13 cellular contexts compared by ENCODE assay signal in genomic region chr1:4087530-4088420, GRCh38.
DNase-seq lines count a peak whose midpoint lies in the region; ATAC-seq and TF ChIP-seq lines count a peak whose summit lies in the region.
"Had no signal": no experiment of that assay in that cellular context is flagged by ENCODE, and none has a peak within 500 bp of the region (broad histone marks: within the 10 kb centered on the region; RNA-seq: fewer than 3 reads in every experiment).

No MANE protein-coding gene starts in this region.

- no peak overlapping the region for H2AFZ ChIP-seq in smooth muscle cell (ENCODE audit: low read depth)

- H3K9me3 Mint-ChIP-seq in activated naive CD4-positive, alpha-beta T cell treated with anti-CD3 and anti-CD28 coated beads, Interleukin-2, amount 50 U/mL, for 72 hours, result peaks cover 2 to 7% of the 10 kb centered on the region in 2 donors
- H3K9me3 Mint-ChIP-seq in stimulated activated naive B cell treated with anti-CD40 and anti-IgM and Interleukin-4, amounts not matched to agents 10 μg/mL and 1 μg/mL and 100 μg/mL, for 72 hours, result peaks cover 6 to 10% of the 10 kb centered on the region in 2 donors

- no peaks in the 10 kb centered on the region for H3K27me3 ChIP-seq in WERI-Rb-1 (ENCODE audit: insufficient read depth, low read depth, severe bottlenecking)
- H3K27me3 ChIP-seq in smooth muscle cell (ENCODE audit: low read depth), result no peaks in the 10 kb centered on the region
- H3K27me3 ChIP-seq: BLaER1 had no signal

- H3K79me2 ChIP-seq in smooth muscle cell (ENCODE audit: low read depth), result no peaks in the 10 kb centered on the region

- peak; percentile 77 to 84 for ATAC-seq in activated naive CD4-positive, alpha-beta T cell treated with anti-CD3 and anti-CD28 coated beads, Interleukin-2, amount 50 U/mL, for 72 hours
- ATAC-seq in stimulated activated naive B cell treated with anti-CD40 and anti-IgM and Interleukin-4, amounts not matched to agents 10 μg/mL and 1 μg/mL and 100 μg/mL, for 72 hours (replicated peaks), result no peak
- no peak for ATAC-seq in HG03520 (IDR thresholded peaks at IDR 0.05; ENCODE audit: unreplicated experiment)
- ATAC-seq: PC-3 had no signal

- H3K27ac ChIP-seq in WERI-Rb-1 (peak overlapping the region; percentile 23; the same call in 1 of the 2 replicates), smooth muscle cell (ENCODE audit: low read depth) (no peak overlapping the region)
- H3K27ac ChIP-seq: BLaER1, KMS-11 had no signal

- no peak for DNase-seq in activated naive CD4-positive, alpha-beta T cell treated with anti-CD3 and anti-CD28 coated beads, Interleukin-2, amount 50 U/mL, for 72 hours (ENCODE audit: low spot score in 2 of 2)
- no peak for DNase-seq in activated naive CD4-positive, alpha-beta T cell (lab: John Stamatoyannopoulos, UW)
- DNase-seq in WERI-Rb-1 (no peak), mesenteric fat pad (ENCODE audit: low spot score) (peak; percentile 51), smooth muscle cell (lab: John Stamatoyannopoulos, UW; ENCODE audit: unreplicated experiment) (no peak)
- DNase-seq in stimulated activated naive B cell treated with anti-CD40 and anti-IgM and Interleukin-4, amounts not matched to agents 10 μg/mL and 1 μg/mL and 100 μg/mL, for 72 hours, result no peak
- DNase-seq: CD8-positive, alpha-beta memory T cell; NCI-H1092 treated with DMSO at 0.1 percent for 48 hours; NCI-H1694 treated with DMSO at 0.1 percent for 48 hours; PC-3 had no signal

- no peaks in the 10 kb centered on the region for H4K20me1 ChIP-seq in smooth muscle cell (ENCODE audit: low read depth)
- H4K20me1 ChIP-seq: BLaER1 had no signal

- peak overlapping the region in 1 of 2 donors; percentile 21 for H3K27ac Mint-ChIP-seq in activated naive CD4-positive, alpha-beta T cell treated with anti-CD3 and anti-CD28 coated beads, Interleukin-2, amount 50 U/mL, for 72 hours
- peak overlapping the region; percentile 44 for H3K27ac Mint-ChIP-seq in stimulated activated naive B cell treated with anti-CD40 and anti-IgM and Interleukin-4, amounts not matched to agents 10 μg/mL and 1 μg/mL and 100 μg/mL, for 72 hours
- H3K27ac Mint-ChIP-seq: CD8-positive, alpha-beta memory T cell had no signal

- no peaks in the 10 kb centered on the region for H3K36me3 Mint-ChIP-seq in activated naive CD4-positive, alpha-beta T cell treated with anti-CD3 and anti-CD28 coated beads, Interleukin-2, amount 50 U/mL, for 72 hours
- H3K36me3 Mint-ChIP-seq in stimulated activated naive B cell treated with anti-CD40 and anti-IgM and Interleukin-4, amounts not matched to agents 10 μg/mL and 1 μg/mL and 100 μg/mL, for 72 hours, result peaks cover 0 to 8% of the 10 kb centered on the region in 2 donors
- H3K36me3 Mint-ChIP-seq: CD8-positive, alpha-beta memory T cell had no signal

- H3K4me2 ChIP-seq in smooth muscle cell, result no peak overlapping the region
- H3K4me2 ChIP-seq: KMS-11 had no signal

- no peak overlapping the region for H3K4me3 ChIP-seq in WERI-Rb-1 (ENCODE audit: low read depth, low read length)
- H3K4me3 ChIP-seq in smooth muscle cell, result no peak overlapping the region
- H3K4me3 ChIP-seq: BLaER1 had no signal

- 69% methylated on average over 9 of the region's 9 CpGs for WGBS in smooth muscle cell (ENCODE audit: low lambda C conversion rate)

- no peaks in the 10 kb centered on the region for H3F3A ChIP-seq in smooth muscle cell (ENCODE audit: low read depth)

- H3K4me3 Mint-ChIP-seq in stimulated activated naive B cell treated with anti-CD40 and anti-IgM and Interleukin-4, amounts not matched to agents 10 μg/mL and 1 μg/mL and 100 μg/mL, for 72 hours, result no peak overlapping the region
- H3K4me3 Mint-ChIP-seq: CD8-positive, alpha-beta memory T cell had no signal

- H3K27me3 Mint-ChIP-seq in stimulated activated naive B cell treated with anti-CD40 and anti-IgM and Interleukin-4, amounts not matched to agents 10 μg/mL and 1 μg/mL and 100 μg/mL, for 72 hours, result peaks cover 0 to 9% of the 10 kb centered on the region in 2 donors

- H3K9me3 ChIP-seq in WERI-Rb-1 (ENCODE audit: severe bottlenecking) (no peaks in the 10 kb centered on the region), smooth muscle cell (replicated peaks; ENCODE audit: low read depth) (no peaks in the 10 kb centered on the region)

- TF ChIP-seq CTCF in WERI-Rb-1 (IDR thresholded peaks at IDR 0.05; ENCODE audit: low read depth, low read length), result no peak
- no peak for TF ChIP-seq CTCF in smooth muscle cell (IDR thresholded peaks at IDR 0.05; ENCODE audit: borderline replicate concordance, insufficient read depth, poor library complexity, severe bottlenecking)

- H3K4me1 ChIP-seq in smooth muscle cell (ENCODE audit: low read depth), result no peaks in the 10 kb centered on the region

- H3K4me1 Mint-ChIP-seq in stimulated activated naive B cell treated with anti-CD40 and anti-IgM and Interleukin-4, amounts not matched to agents 10 μg/mL and 1 μg/mL and 100 μg/mL, for 72 hours, result peaks cover 0 to 7% of the 10 kb centered on the region in 2 donors
- H3K4me1 Mint-ChIP-seq: CD8-positive, alpha-beta memory T cell had no signal

- H3K9ac ChIP-seq in smooth muscle cell (ENCODE audit: low read depth), result no peak overlapping the region
- H3K9ac ChIP-seq: BLaER1, KMS-11 had no signal

- no peaks in the 10 kb centered on the region for H3K36me3 ChIP-seq in WERI-Rb-1
- no peaks in the 10 kb centered on the region for H3K36me3 ChIP-seq in smooth muscle cell (ENCODE audit: low read depth)
- H3K36me3 ChIP-seq: BLaER1 had no signal

Comparison
In these comparisons a context has a peak if more than half of its experiments do, and no peak if none do; other contexts are left out.
1. ATAC-seq: peak in activated naive CD4-positive, alpha-beta T cell treated with anti-CD3 and anti-CD28 coated beads, Interleukin-2, amount 50 U/mL, for 72 hours (2 of 2); none in stimulated activated naive B cell treated with anti-CD40 and anti-IgM and Interleukin-4, amounts not matched to agents 10 μg/mL and 1 μg/mL and 100 μg/mL, for 72 hours (0 of 2) and HG03520 (single experiment).